ENCODE assay signal across 1 cellular context in the genomic region with DNA sequence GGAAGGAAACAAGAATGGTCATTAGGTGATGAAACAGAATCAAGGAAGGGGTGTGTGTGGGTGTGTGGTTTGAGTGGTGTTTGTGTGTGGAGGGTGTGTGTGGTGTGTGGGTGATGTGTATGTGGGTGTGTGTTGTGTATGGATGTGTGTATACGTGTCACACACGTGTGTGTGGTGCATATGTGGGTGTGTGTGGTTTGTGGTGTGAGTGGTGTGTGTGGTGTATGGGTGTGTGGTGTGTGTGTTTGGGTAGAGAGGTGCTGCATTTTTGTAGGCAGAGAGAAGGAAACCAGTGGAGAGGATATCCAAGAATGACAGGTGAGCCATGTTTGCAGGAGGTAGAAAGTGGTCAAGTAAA.
TF ChIP-seq lines count a peak whose summit lies in the region.

No MANE protein-coding gene starts in this region.

TF ChIP-seq in GM23338, 12 proteins besides CTCF, POLR2A, EP300 and RAD21 (continued from another document):
- TF ChIP-seq, protein P1, sequence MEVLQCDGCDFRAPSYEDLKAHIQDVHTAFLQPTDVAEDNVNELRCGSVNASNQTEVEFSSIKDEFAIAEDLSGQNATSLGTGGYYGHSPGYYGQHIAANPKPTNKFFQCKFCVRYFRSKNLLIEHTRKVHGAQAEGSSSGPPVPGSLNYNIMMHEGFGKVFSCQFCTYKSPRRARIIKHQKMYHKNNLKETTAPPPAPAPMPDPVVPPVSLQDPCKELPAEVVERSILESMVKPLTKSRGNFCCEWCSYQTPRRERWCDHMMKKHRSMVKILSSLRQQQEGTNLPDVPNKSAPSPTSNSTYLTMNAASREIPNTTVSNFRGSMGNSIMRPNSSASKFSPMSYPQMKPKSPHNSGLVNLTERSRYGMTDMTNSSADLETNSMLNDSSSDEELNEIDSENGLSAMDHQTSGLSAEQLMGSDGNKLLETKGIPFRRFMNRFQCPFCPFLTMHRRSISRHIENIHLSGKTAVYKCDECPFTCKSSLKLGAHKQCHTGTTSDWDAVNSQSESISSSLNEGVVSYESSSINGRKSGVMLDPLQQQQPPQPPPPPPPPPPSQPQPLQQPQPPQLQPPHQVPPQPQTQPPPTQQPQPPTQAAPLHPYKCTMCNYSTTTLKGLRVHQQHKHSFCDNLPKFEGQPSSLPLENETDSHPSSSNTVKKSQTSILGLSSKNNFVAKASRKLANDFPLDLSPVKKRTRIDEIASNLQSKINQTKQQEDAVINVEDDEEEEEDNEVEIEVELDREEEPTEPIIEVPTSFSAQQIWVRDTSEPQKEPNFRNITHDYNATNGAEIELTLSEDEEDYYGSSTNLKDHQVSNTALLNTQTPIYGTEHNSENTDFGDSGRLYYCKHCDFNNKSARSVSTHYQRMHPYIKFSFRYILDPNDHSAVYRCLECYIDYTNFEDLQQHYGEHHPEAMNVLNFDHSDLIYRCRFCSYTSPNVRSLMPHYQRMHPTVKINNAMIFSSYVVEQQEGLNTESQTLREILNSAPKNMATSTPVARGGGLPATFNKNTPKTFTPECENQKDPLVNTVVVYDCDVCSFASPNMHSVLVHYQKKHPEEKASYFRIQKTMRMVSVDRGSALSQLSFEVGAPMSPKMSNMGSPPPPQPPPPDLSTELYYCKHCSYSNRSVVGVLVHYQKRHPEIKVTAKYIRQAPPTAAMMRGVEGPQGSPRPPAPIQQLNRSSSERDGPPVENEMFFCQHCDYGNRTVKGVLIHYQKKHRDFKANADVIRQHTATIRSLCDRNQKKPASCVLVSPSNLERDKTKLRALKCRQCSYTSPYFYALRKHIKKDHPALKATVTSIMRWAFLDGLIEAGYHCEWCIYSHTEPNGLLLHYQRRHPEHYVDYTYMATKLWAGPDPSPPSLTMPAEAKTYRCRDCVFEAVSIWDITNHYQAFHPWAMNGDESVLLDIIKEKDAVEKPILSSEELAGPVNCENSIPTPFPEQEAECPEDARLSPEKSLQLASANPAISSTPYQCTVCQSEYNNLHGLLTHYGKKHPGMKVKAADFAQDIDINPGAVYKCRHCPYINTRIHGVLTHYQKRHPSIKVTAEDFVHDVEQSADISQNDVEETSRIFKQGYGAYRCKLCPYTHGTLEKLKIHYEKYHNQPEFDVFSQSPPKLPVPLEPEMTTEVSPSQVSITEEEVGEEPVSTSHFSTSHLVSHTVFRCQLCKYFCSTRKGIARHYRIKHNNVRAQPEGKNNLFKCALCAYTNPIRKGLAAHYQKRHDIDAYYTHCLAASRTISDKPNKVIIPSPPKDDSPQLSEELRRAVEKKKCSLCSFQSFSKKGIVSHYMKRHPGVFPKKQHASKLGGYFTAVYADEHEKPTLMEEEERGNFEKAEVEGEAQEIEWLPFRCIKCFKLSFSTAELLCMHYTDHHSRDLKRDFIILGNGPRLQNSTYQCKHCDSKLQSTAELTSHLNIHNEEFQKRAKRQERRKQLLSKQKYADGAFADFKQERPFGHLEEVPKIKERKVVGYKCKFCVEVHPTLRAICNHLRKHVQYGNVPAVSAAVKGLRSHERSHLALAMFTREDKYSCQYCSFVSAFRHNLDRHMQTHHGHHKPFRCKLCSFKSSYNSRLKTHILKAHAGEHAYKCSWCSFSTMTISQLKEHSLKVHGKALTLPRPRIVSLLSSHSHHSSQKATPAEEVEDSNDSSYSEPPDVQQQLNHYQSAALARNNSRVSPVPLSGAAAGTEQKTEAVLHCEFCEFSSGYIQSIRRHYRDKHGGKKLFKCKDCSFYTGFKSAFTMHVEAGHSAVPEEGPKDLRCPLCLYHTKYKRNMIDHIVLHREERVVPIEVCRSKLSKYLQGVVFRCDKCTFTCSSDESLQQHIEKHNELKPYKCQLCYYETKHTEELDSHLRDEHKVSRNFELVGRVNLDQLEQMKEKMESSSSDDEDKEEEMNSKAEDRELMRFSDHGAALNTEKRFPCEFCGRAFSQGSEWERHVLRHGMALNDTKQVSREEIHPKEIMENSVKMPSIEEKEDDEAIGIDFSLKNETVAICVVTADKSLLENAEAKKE (CRISPR knock-in tag; IDR thresholded peaks at IDR 0.05) = no peak
- no peak for TF ChIP-seq NANOG (IDR thresholded peaks at IDR 0.05; ENCODE audit: borderline replicate concordance)
- no peak for TF ChIP-seq ZNF331 (CRISPR knock-in tag; IDR thresholded peaks at IDR 0.05; ENCODE audit: low read depth)
- TF ChIP-seq POLR2AphosphoS5 (IDR thresholded peaks at IDR 0.05; ENCODE audit: low read depth) = no peak
- TF ChIP-seq CREB1 (CRISPR knock-in tag; IDR thresholded peaks at IDR 0.05; ENCODE audit: low read depth) = no peak
- TF ChIP-seq ETS1 (IDR thresholded peaks at IDR 0.05) = no peak
- no peak for TF ChIP-seq ZNF114 (CRISPR knock-in tag; IDR thresholded peaks at IDR 0.05)
TF ChIP-seq in GM23338: peak in this region for 0.
